Comparison of ENCODE assay signal across 8 cellular contexts in the genomic region with DNA sequence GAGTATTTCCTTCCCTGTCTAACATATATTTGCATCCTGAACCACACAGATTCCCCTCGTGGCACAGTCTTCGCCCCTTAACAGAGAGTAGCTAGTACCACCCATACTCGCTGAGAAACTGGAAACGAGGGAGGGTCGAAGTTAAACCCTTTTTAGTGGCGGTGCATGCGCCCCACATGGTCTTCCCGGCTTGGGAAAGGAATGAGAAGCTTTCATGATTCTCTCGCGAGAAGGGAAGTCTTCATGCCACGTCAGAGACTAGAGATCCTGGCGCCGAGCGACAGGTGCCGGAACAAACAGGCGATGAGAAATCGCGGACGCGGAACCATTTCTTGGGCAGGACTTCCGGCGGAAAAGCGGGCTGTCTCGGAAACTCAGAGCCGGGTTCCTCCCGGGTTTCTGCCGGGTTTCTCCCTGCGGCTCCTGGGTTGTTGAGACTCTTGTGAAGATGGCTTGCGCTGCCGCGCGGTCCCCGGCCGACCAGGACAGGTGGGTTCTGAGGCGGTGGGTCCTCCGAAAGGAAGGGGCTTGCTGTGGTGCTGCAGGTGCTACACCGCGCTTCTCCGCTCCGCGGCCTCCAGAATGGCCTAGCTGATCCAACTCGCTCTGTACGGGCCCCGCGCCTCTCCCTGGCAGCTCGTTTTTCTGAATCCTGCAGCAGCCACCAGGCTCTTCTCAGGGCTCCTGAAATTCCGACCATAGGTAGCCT. TPM values are rescaled to one million over a fixed set of nuclear protein-coding genes. Genes with fewer than 3 reads are reported as not detected.
DNase-seq lines count a peak whose midpoint lies in the region; ATAC-seq and TF ChIP-seq lines count a peak whose summit lies in the region.

Gene SRP19, plus strand, starts transcription at position 359 of the 709 bp plus-strand sequence. Its CDS starts 90 bp downstream, at position 449.

- peak within 1 kb of the TSS; percentile 94 for H3K27ac Mint-ChIP-seq in activated naive CD8-positive, alpha-beta T cell treated with anti-CD3 and anti-CD28 coated beads, Interleukin-2, amount 10 ng/mL, durations not matched to agents 7 days and 5 days

- peaks cover 20% of the 10 kb centered on the region for H3K27me3 Mint-ChIP-seq in activated naive CD8-positive, alpha-beta T cell treated with anti-CD3 and anti-CD28 coated beads, Interleukin-2, amount 10 ng/mL, durations not matched to agents 7 days and 5 days

- peaks cover 17% of the 10 kb centered on the region for H3K36me3 Mint-ChIP-seq in activated naive CD8-positive, alpha-beta T cell treated with anti-CD3 and anti-CD28 coated beads, Interleukin-2, amount 10 ng/mL, durations not matched to agents 7 days and 5 days

- peak within 1 kb of the TSS; percentile 96 for H2AFZ ChIP-seq in SU-DHL-6 (ENCODE audit: low read depth, low read length, severe bottlenecking)

- peaks cover 41% of the 10 kb centered on the region for H3K79me2 ChIP-seq in SU-DHL-6 (ENCODE audit: insufficient read depth, low read length)

- H3K9me3 Mint-ChIP-seq in activated naive CD8-positive, alpha-beta T cell treated with anti-CD3 and anti-CD28 coated beads, Interleukin-2, amount 10 ng/mL, durations not matched to agents 7 days and 5 days, result no peaks in the 10 kb centered on the region

- H3K9me3 ChIP-seq in SU-DHL-6 (ENCODE audit: insufficient read depth, low read length) (no peaks in the 10 kb centered on the region), ovary (no peaks in the 10 kb centered on the region), thyroid gland (no peaks in the 10 kb centered on the region)

- H3K4me1 Mint-ChIP-seq in activated naive CD8-positive, alpha-beta T cell treated with anti-CD3 and anti-CD28 coated beads, Interleukin-2, amount 10 ng/mL, durations not matched to agents 7 days and 5 days, result peaks cover 24% of the 10 kb centered on the region

- H4K20me1 ChIP-seq in SU-DHL-6 (ENCODE audit: low read depth, low read length), result peaks cover 5% of the 10 kb centered on the region; the same call in 1 of the 2 replicates

- H3K27ac ChIP-seq in SU-DHL-6 (ENCODE audit: low read depth, low read length) (peak within 1 kb of the TSS; percentile 41), ovary (peak within 1 kb of the TSS in 1 of 2 donors; percentile 46), thyroid gland (peak within 1 kb of the TSS; percentile 21 to 79 (median 65))

- peak within 1 kb of the TSS; percentile 97 for H3K4me2 ChIP-seq in SU-DHL-6 (ENCODE audit: low read depth, low read length, poor library complexity, severe bottlenecking)

- H3F3A ChIP-seq in SU-DHL-6 (ENCODE audit: insufficient read depth), result no peaks in the 10 kb centered on the region; the same call in 1 of the 2 replicates

- intact Hi-C loops in Right ventricle myocardium inferior (cut with DNase I), result loop anchor here (2.0 to 5.0 kb wide), 2 partner anchors 60 to 116 kb away; partner anchors contain the start of gene DCP2
- intact Hi-C loops in ovary (cut with DNase I), result no loop called here
- intact Hi-C loops in thyroid gland (cut with DNase I), result no loop called here

- ATAC-seq in HG02678 (IDR thresholded peaks at IDR 0.05; ENCODE audit: unreplicated experiment), result peak; percentile 98
- ATAC-seq in activated naive CD8-positive, alpha-beta T cell treated with anti-CD3 and anti-CD28 coated beads, Interleukin-2, amount 10 ng/mL, durations not matched to agents 7 days and 5 days (ENCODE audit: low read depth), result peak; percentile 95
- peak; percentile 94 for ATAC-seq in Right ventricle myocardium inferior

- H3K36me3 ChIP-seq in SU-DHL-6 (ENCODE audit: low read length) (peaks cover 25% of the 10 kb centered on the region; the same call in 1 of the 2 replicates), ovary (no peaks in the 10 kb centered on the region), thyroid gland (peaks cover under 1 to 6% of the 10 kb centered on the region in 2 donors)

- H3K9me2 ChIP-seq in SU-DHL-6 (replicated peaks; ENCODE audit: insufficient read depth, low read length), result no peaks in the 10 kb centered on the region

- POLR2A ChIA-PET in activated naive CD8-positive, alpha-beta T cell treated with anti-CD3 and anti-CD28 coated beads, Interleukin-2, amount 10 ng/mL, durations not matched to agents 7 days and 5 days (lab: Charles Lee), result interaction anchor here (0.6 to 2.1 kb wide), 10 partner anchors 9 to 115 kb away, joined by 3 to 15 read pairs (median 4); partner anchors contain the start of genes DCP2 and REEP5

- DNase-seq in GM12864 (ENCODE audit: low read depth) (peak; percentile 91), NCI-H128 (lab: John Stamatoyannopoulos, UW; ENCODE audit: unreplicated experiment) (peak; percentile 81), Right ventricle myocardium inferior (ENCODE audit: missing footprints) (peak; percentile 97), ovary (peak; percentile 92 to 95 (median 93)), thyroid gland (peak; percentile 96 to 97)
- peak; percentile 88 for DNase-seq in activated naive CD8-positive, alpha-beta T cell treated with anti-CD3 and anti-CD28 coated beads, Interleukin-2, amount 10 ng/mL, durations not matched to agents 7 days and 5 days

- H3K27me3 ChIP-seq in SU-DHL-6 (ENCODE audit: low read length) (no peaks in the 10 kb centered on the region), ovary (no peaks in the 10 kb centered on the region), thyroid gland (no peaks in the 10 kb centered on the region)

- H3K4me1 ChIP-seq in ovary (ENCODE audit: insufficient read depth) (peaks cover 11% of the 10 kb centered on the region), thyroid gland (peaks cover 19 to 30% of the 10 kb centered on the region in 2 donors)

- TF ChIP-seq POLR2A in ovary (IDR thresholded peaks at IDR 0.05) (peak; percentile 50), thyroid gland (IDR thresholded peaks at IDR 0.05) (peak in 1 of 2 donors; percentile 76)

- H3K4me3 ChIP-seq in GM12864 (ENCODE audit: low read depth, low read length) (peak within 1 kb of the TSS; percentile 69), SU-DHL-6 (ENCODE audit: insufficient read depth, low read length, poor library complexity, severe bottlenecking) (peak within 1 kb of the TSS; percentile 99), ovary (peak within 1 kb of the TSS; percentile 84), thyroid gland (replicated peaks in 1 of 3) (peak within 1 kb of the TSS; percentile 64 to 93 (median 73))

- no peak for TF ChIP-seq CTCF in GM12864 (IDR thresholded peaks at IDR 0.05; ENCODE audit: low read depth, low read length, missing control alignments)
- TF ChIP-seq CTCF in SU-DHL-6 (IDR thresholded peaks at IDR 0.05; ENCODE audit: insufficient read depth, low read length, poor library complexity, severe bottlenecking), result no peak
- no peak for TF ChIP-seq CTCF in ovary (IDR thresholded peaks at IDR 0.05)
- TF ChIP-seq CTCF in thyroid gland (IDR thresholded peaks at IDR 0.05), result no peak

- WGBS in ovary, 3 donors, result 1% methylated on average over 41 to 47 of the region's 47 CpGs
- 1 to 2% methylated on average over 44 to 46 of the region's 47 CpGs for WGBS in thyroid gland, 2 donors

- peak within 1 kb of the TSS; percentile 96 for H3K4me3 Mint-ChIP-seq in activated naive CD8-positive, alpha-beta T cell treated with anti-CD3 and anti-CD28 coated beads, Interleukin-2, amount 10 ng/mL, durations not matched to agents 7 days and 5 days

- TF ChIP-seq EP300 in ovary (IDR thresholded peaks at IDR 0.05), result no peak

- peak within 1 kb of the TSS; percentile 91 for H3K9ac ChIP-seq in SU-DHL-6 (ENCODE audit: low read length)

RNA-seq across cellular contexts. Expression of gene SRP19, which starts in this region (rescaled TPM):
- 10 to 100 TPM; 51.2 to 57.0 TPM for total RNA-seq in activated naive CD8-positive, alpha-beta T cell treated with anti-CD3 and anti-CD28 coated beads, Interleukin-2, amount 10 ng/mL, durations not matched to agents 7 days and 5 days
- 24.8 TPM for total RNA-seq in Right ventricle myocardium inferior
- 10 to 100 TPM; 25.2 to 36.9 (median 26.6) TPM for total RNA-seq in ovary
- polyA plus RNA-seq in ovary, result 10 to 100 TPM; 38.1 to 65.9 TPM
- 10 to 100 TPM; 54.5 to 82.6 (median 76.5) TPM for total RNA-seq in thyroid gland
